In genomic region chr1:99970713-99971255, GRCh38 we compare ENCODE assay signal across 8 cellular contexts. TPM values are rescaled to one million over a fixed set of nuclear protein-coding genes. Genes with fewer than 3 reads are reported as not detected.
DNase-seq lines count a peak whose midpoint lies in the region; ATAC-seq, FAIRE-seq and TF ChIP-seq lines count a peak whose summit lies in the region.

No MANE protein-coding gene starts in this region.

- H3K9me3 ChIP-seq in cardiac muscle cell (ENCODE audit: low read depth) (no peaks in the 10 kb centered on the region), astrocyte (ENCODE audit: insufficient read depth, low read depth, low read length) (no peaks in the 10 kb centered on the region), right lobe of liver (no peaks in the 10 kb centered on the region), upper lobe of left lung (no peaks in the 10 kb centered on the region)

- no peak for TF ChIP-seq EP300 in upper lobe of left lung (IDR thresholded peaks at IDR 0.05)

- peak overlapping the region; percentile 88 for H3K27ac ChIP-seq in cardiac muscle cell
- peak overlapping the region; percentile 60 for H3K27ac ChIP-seq in astrocyte (ENCODE audit: low read depth, low read length)
- H3K27ac ChIP-seq in right lobe of liver, result peak overlapping the region in 2 of 3 donors; percentile 71 to 84
- peak overlapping the region; percentile 77 to 93 (median 84) for H3K27ac ChIP-seq in upper lobe of left lung

- peaks cover 8% of the 10 kb centered on the region for H3K36me3 ChIP-seq in cardiac muscle cell
- peaks cover 4% of the 10 kb centered on the region for H3K36me3 ChIP-seq in astrocyte (ENCODE audit: insufficient read depth, low read length)
- peaks cover 0 to 4% (median 0%) of the 10 kb centered on the region in 4 donors for H3K36me3 ChIP-seq in right lobe of liver
- peaks cover 0 to 12% (median 0%) of the 10 kb centered on the region in 4 donors for H3K36me3 ChIP-seq in upper lobe of left lung

- H3K4me1 Mint-ChIP-seq in astrocyte (ENCODE audit: low read depth, unreplicated experiment), result peaks cover 2% of the 10 kb centered on the region

- no peaks in the 10 kb centered on the region for H4K20me1 ChIP-seq in astrocyte (ENCODE audit: insufficient read depth, low read length)

- intact Hi-C loops in left ventricle myocardium superior (cut with micrococcal nuclease), result no loop called here
- intact Hi-C loops in right lobe of liver (cut with DNase I), result no loop called here

- no peak overlapping the region for H3K27ac Mint-ChIP-seq in astrocyte (ENCODE audit: unreplicated experiment)

- H3K9me3 Mint-ChIP-seq in astrocyte (ENCODE audit: unreplicated experiment), result no peaks in the 10 kb centered on the region

- no peak for ATAC-seq in left ventricle myocardium superior
- ATAC-seq in right lobe of liver, result no peak
- ATAC-seq in upper lobe of left lung (ENCODE audit: low FRiP score in 2 of 2), result no peak
- ATAC-seq in GM21737 (IDR thresholded peaks at IDR 0.05; ENCODE audit: unreplicated experiment), result no peak

- H3K4me1 ChIP-seq in cardiac muscle cell (ENCODE audit: low read depth) (peaks cover 11% of the 10 kb centered on the region), astrocyte (ENCODE audit: insufficient read depth, low read length) (no peaks in the 10 kb centered on the region), right lobe of liver (peaks cover 0 to 20% (median 10%) of the 10 kb centered on the region in 4 donors), upper lobe of left lung (peaks cover 9 to 22% (median 19%) of the 10 kb centered on the region in 4 donors)

- peak overlapping the region; percentile 77 for H3K4me3 ChIP-seq in cardiac muscle cell
- H3K4me3 ChIP-seq in astrocyte (ENCODE audit: insufficient read depth, low read depth, low read length), result peak overlapping the region; percentile 86
- H3K4me3 ChIP-seq in right lobe of liver, result peak overlapping the region; percentile 79 to 83 (median 81)
- peak overlapping the region; percentile 39 to 93 (median 90) for H3K4me3 ChIP-seq in upper lobe of left lung

- DNase-seq in cardiac muscle cell (ENCODE audit: low read depth in 1 of 2, low spot score in 1 of 2) (no peak), left ventricle myocardium superior (no peak), astrocyte (ENCODE audit: low read depth) (no peak), right lobe of liver (no peak), upper lobe of left lung (no peak), SK-N-DZ (ENCODE audit: low spot score) (no peak), NCI-H187 (lab: John Stamatoyannopoulos, UW) (no peak)

- no peak for TF ChIP-seq CTCF in cardiac muscle cell (IDR thresholded peaks at IDR 0.05; ENCODE audit: low read depth, low read length)
- no peak for TF ChIP-seq CTCF in astrocyte (IDR thresholded peaks at IDR 0.05; ENCODE audit: insufficient read depth, low read depth, low read length)
- no peak for TF ChIP-seq CTCF in right lobe of liver (IDR thresholded peaks at IDR 0.05)
- no peak for TF ChIP-seq CTCF in upper lobe of left lung (IDR thresholded peaks at IDR 0.05)

- TF ChIP-seq POLR2A in right lobe of liver (IDR thresholded peaks at IDR 0.05) (no peak), upper lobe of left lung (IDR thresholded peaks at IDR 0.05) (no peak)

- H3K27me3 ChIP-seq in cardiac muscle cell (no peaks in the 10 kb centered on the region), astrocyte (ENCODE audit: insufficient read depth, low read length) (no peaks in the 10 kb centered on the region), right lobe of liver (no peaks in the 10 kb centered on the region), upper lobe of left lung (no peaks in the 10 kb centered on the region)

- 46% methylated on average over 7 of the region's 7 CpGs for WGBS in right lobe of liver (ENCODE audit: insufficient coverage, low coverage, low lambda C conversion rate, missing lambda C conversion rate)
- WGBS in upper lobe of left lung, 2 donors, result 55 to 60% methylated on average over 7 of the region's 7 CpGs

- peak overlapping the region; percentile 94 for H3K4me2 ChIP-seq in astrocyte (ENCODE audit: low read length)

- H3K36me3 Mint-ChIP-seq in astrocyte (ENCODE audit: low read depth, unreplicated experiment), result no peaks in the 10 kb centered on the region

- peak overlapping the region; percentile 100 for H3K4me3 Mint-ChIP-seq in astrocyte (ENCODE audit: unreplicated experiment)

- H3K9ac ChIP-seq in astrocyte (ENCODE audit: low read length), result peak overlapping the region; percentile 87

- H3K27me3 Mint-ChIP-seq in astrocyte (ENCODE audit: low read depth, unreplicated experiment), result no peaks in the 10 kb centered on the region

- H2AFZ ChIP-seq in astrocyte (ENCODE audit: low read depth, low read length), result peak overlapping the region; percentile 99

- no peak for FAIRE-seq in astrocyte (lab: Jason Lieb, UNC)

- H3K79me2 ChIP-seq in astrocyte (ENCODE audit: insufficient read depth, low read length), result peaks cover 40% of the 10 kb centered on the region

RNA-seq across cellular contexts. Expression of gene SLC35A3, which starts 1.0 kb away (rescaled TPM):
- total RNA-seq in cardiac muscle cell (7.7 and 12.1 TPM in 2 replicates), left ventricle myocardium superior (7.5 TPM), astrocyte (16.6 and 20.5 TPM in 2 replicates), right lobe of liver (10 to 100 TPM; 15.5 to 29.8 (median 23.8) TPM), upper lobe of left lung (10 to 100 TPM; 19.9 to 49.7 (median 25.2) TPM)
- polyA plus RNA-seq in cardiac muscle cell, result 7.8 and 11.0 TPM in 2 replicates
- polyA plus RNA-seq in SK-N-DZ (2014; cell fraction: cytosol; rRNA removed), result 16.3 and 17.7 TPM in 2 replicates
- 19.7 and 21.0 TPM in 2 replicates for polyA plus RNA-seq in SK-N-DZ (2014; cell fraction: nucleus; rRNA removed)
